In the genomic region with DNA sequence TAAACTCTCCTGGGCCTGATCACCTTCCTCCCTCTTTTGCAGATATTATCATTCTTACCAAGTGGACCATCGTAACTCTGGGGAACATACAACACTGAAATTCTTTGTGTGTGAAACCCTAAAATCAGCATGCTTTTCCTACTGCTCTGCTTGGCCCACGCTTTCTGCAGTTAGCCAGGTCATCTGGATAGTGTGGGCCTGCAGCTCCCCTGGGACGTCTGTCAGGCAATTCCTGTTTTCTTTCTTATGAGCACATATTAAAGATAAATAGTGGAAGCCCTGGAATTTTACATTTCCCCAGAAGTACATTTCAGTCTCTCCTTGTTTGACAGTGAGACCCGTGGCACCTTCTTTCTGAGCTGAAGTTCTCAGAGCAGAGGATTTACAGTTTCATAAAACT, we compare ENCODE assay signal across 22 cellular contexts.
DNase-seq lines count a peak whose midpoint lies in the region; ATAC-seq, FAIRE-seq and TF ChIP-seq lines count a peak whose summit lies in the region.
"Had no signal": no experiment of that assay in that cellular context is flagged by ENCODE, and none has a peak within 500 bp of the region (broad histone marks: within the 10 kb centered on the region; RNA-seq: fewer than 3 reads in every experiment).

No MANE protein-coding gene starts in this region.

- H4K20me1 ChIP-seq in astrocyte (ENCODE audit: insufficient read depth, low read length) (no peaks in the 10 kb centered on the region), smooth muscle cell (ENCODE audit: low read depth) (no peaks in the 10 kb centered on the region)

- H3K36me3 Mint-ChIP-seq in astrocyte (ENCODE audit: low read depth, unreplicated experiment) = peaks cover 2% of the 10 kb centered on the region
- H3K36me3 Mint-ChIP-seq: memory B cell had no signal

- no peak overlapping the region for H3K4me3 ChIP-seq in astrocyte (ENCODE audit: insufficient read depth, low read depth, low read length)
- no peak overlapping the region for H3K4me3 ChIP-seq in fibroblast of the aortic adventitia (ENCODE audit: low read depth, low read length)
- H3K4me3 ChIP-seq in smooth muscle cell = no peak overlapping the region
- no peak overlapping the region for H3K4me3 ChIP-seq in left lung
- H3K4me3 ChIP-seq: spleen, transverse colon had no signal

- no peak for ATAC-seq in GM19324 (IDR thresholded peaks at IDR 0.05; ENCODE audit: low FRiP score, unreplicated experiment)
- no peak for ATAC-seq in left lung
- no peak for ATAC-seq in HG02798 (IDR thresholded peaks at IDR 0.05; ENCODE audit: poor library complexity, unreplicated experiment)
- ATAC-seq: activated CD8-positive, alpha-beta T cell treated with anti-CD3 and anti-CD28 coated beads for 36 hours; naive thymus-derived CD8-positive, alpha-beta T cell; stimulated activated naive CD8-positive, alpha-beta T cell treated with anti-CD3 and anti-CD28 coated beads, Interleukin-15, Interleukin-2, amounts not matched to agents 100 U/mL and 50 U/mL, for 24 hours had no signal

- H3K4me3 Mint-ChIP-seq in astrocyte (ENCODE audit: unreplicated experiment) = no peak overlapping the region
- H3K4me3 Mint-ChIP-seq: activated CD8-positive, alpha-beta T cell treated with anti-CD3 and anti-CD28 coated beads for 36 hours; memory B cell; naive thymus-derived CD8-positive, alpha-beta T cell had no signal

- H3K4me2 ChIP-seq in astrocyte (ENCODE audit: low read length) (peak overlapping the region; percentile 50), smooth muscle cell (peak overlapping the region; percentile 48)

- H3K36me3 ChIP-seq in astrocyte (ENCODE audit: insufficient read depth, low read length) (no peaks in the 10 kb centered on the region), smooth muscle cell (ENCODE audit: low read depth) (no peaks in the 10 kb centered on the region), left lung (no peaks in the 10 kb centered on the region)
- H3K36me3 ChIP-seq: spleen, transverse colon had no signal

- H2AFZ ChIP-seq in astrocyte (ENCODE audit: low read depth, low read length) (no peak overlapping the region), smooth muscle cell (ENCODE audit: low read depth) (peak overlapping the region; percentile 51)

- H3K27me3 Mint-ChIP-seq in astrocyte (ENCODE audit: low read depth, unreplicated experiment) = peaks cover 34% of the 10 kb centered on the region

- H3K9me3 ChIP-seq in astrocyte (ENCODE audit: insufficient read depth, low read depth, low read length) (no peaks in the 10 kb centered on the region), smooth muscle cell (replicated peaks; ENCODE audit: low read depth) (no peaks in the 10 kb centered on the region), left lung (no peaks in the 10 kb centered on the region)
- H3K9me3 ChIP-seq: transverse colon had no signal

- intact Hi-C loops in left lung (cut with DNase I) = no loop called here

- H3K9me3 Mint-ChIP-seq in astrocyte (ENCODE audit: unreplicated experiment) = no peaks in the 10 kb centered on the region
- H3K9me3 Mint-ChIP-seq: activated CD8-positive, alpha-beta T cell treated with anti-CD3 and anti-CD28 coated beads for 36 hours had no signal

- DNase-seq in astrocyte (ENCODE audit: low read depth) (no peak), fibroblast of the aortic adventitia (ENCODE audit: low read depth) (peak; percentile 76), myocyte (ENCODE audit: low read depth) (peak; percentile 35), smooth muscle cell (lab: John Stamatoyannopoulos, UW; ENCODE audit: unreplicated experiment) (no peak), NCI-H1092 treated with DMSO at 0.1 percent for 48 hours (lab: John Stamatoyannopoulos, UW) (no peak), left lung (no peak)
- DNase-seq: activated CD8-positive, alpha-beta T cell treated with anti-CD3 and anti-CD28 coated beads for 36 hours; activated T-cell treated with anti-CD3 and anti-CD28 coated beads for 4 hours; amniotic stem cell; naive thymus-derived CD8-positive, alpha-beta T cell; NCI-H187 treated with DMSO at 0.1 percent for 48 hours; NCI-H526 treated with DMSO at 0.1 percent for 48 hours; spleen; stimulated activated CD4-positive, alpha-beta T cell treated with anti-CD3 and anti-CD28 coated beads, Interleukin-4, amount 100 ng/mL, for 1 hour; stimulated activated naive CD8-positive, alpha-beta T cell treated with anti-CD3 and anti-CD28 coated beads, Interleukin-15, Interleukin-2, amounts not matched to agents 100 U/mL and 50 U/mL, for 24 hours; T1000; transverse colon had no signal

- H3K27me3 ChIP-seq in astrocyte (ENCODE audit: insufficient read depth, low read length) = no peaks in the 10 kb centered on the region
- peaks cover 17% of the 10 kb centered on the region for H3K27me3 ChIP-seq in smooth muscle cell (ENCODE audit: low read depth)
- H3K27me3 ChIP-seq in left lung = peaks cover 0 to 11% of the 10 kb centered on the region in 2 donors

- no peaks in the 10 kb centered on the region for H3F3A ChIP-seq in smooth muscle cell (ENCODE audit: low read depth)

- H3K27ac ChIP-seq in astrocyte (ENCODE audit: low read depth, low read length) = peak overlapping the region; percentile 15
- H3K27ac ChIP-seq in smooth muscle cell (ENCODE audit: low read depth) = no peak overlapping the region
- H3K27ac ChIP-seq in left lung = no peak overlapping the region
- H3K27ac ChIP-seq: epithelial cell of prostate, RWPE1, spleen, transverse colon had no signal

- no peak overlapping the region for H3K27ac Mint-ChIP-seq in astrocyte (ENCODE audit: unreplicated experiment)
- H3K27ac Mint-ChIP-seq: activated CD8-positive, alpha-beta T cell treated with anti-CD3 and anti-CD28 coated beads for 36 hours; memory B cell; naive thymus-derived CD8-positive, alpha-beta T cell had no signal

- peaks cover 2% of the 10 kb centered on the region for H3K4me1 Mint-ChIP-seq in astrocyte (ENCODE audit: low read depth, unreplicated experiment)
- H3K4me1 Mint-ChIP-seq: memory B cell had no signal

- TF ChIP-seq CTCF in astrocyte (IDR thresholded peaks at IDR 0.05; ENCODE audit: insufficient read depth, low read depth, low read length) (no peak), fibroblast of the aortic adventitia (IDR thresholded peaks at IDR 0.05; ENCODE audit: insufficient read depth, low read length) (no peak), smooth muscle cell (IDR thresholded peaks at IDR 0.05; ENCODE audit: borderline replicate concordance, insufficient read depth, poor library complexity, severe bottlenecking) (no peak), left lung (IDR thresholded peaks at IDR 0.05) (no peak)

- peaks cover 4% of the 10 kb centered on the region for H3K4me1 ChIP-seq in astrocyte (ENCODE audit: insufficient read depth, low read length)
- no peaks in the 10 kb centered on the region for H3K4me1 ChIP-seq in smooth muscle cell (ENCODE audit: low read depth)
- no peaks in the 10 kb centered on the region for H3K4me1 ChIP-seq in left lung

- peak overlapping the region; percentile 2 for H3K9ac ChIP-seq in astrocyte (ENCODE audit: low read length)
- H3K9ac ChIP-seq in smooth muscle cell (ENCODE audit: low read depth) = no peak overlapping the region

- H3K79me2 ChIP-seq in astrocyte (ENCODE audit: insufficient read depth, low read length) (no peaks in the 10 kb centered on the region), smooth muscle cell (ENCODE audit: low read depth) (no peaks in the 10 kb centered on the region)

- 38% methylated on average over 4 of the region's 4 CpGs for WGBS in smooth muscle cell (ENCODE audit: low lambda C conversion rate)

- FAIRE-seq in astrocyte (lab: Jason Lieb, UNC) = no peak

Comparison
In these comparisons a context has a peak if more than half of its experiments do, and no peak if none do; other contexts are left out.
1. DNase-seq: peak in fibroblast of the aortic adventitia (single experiment) and myocyte (single experiment); none in astrocyte (single experiment), smooth muscle cell (single experiment), NCI-H1092 treated with DMSO at 0.1 percent for 48 hours (single experiment) and left lung (0 of 2).